ENCODE assay signal across 18 cellular contexts in genomic region chr7:36795451-36796021, GRCh38.
A peak's percentile ranks its signal among the peaks of the same experiment; 100 is the strongest.
DNase-seq lines count a peak whose midpoint lies in the region; ATAC-seq and TF ChIP-seq lines count a peak whose summit lies in the region.
"Had no signal": no experiment of that assay in that cellular context is flagged by ENCODE, and none has a peak within 500 bp of the region (broad histone marks: within the 10 kb centered on the region; RNA-seq: fewer than 3 reads in every experiment).

No MANE protein-coding gene starts in this region.

- intact Hi-C loops in colonic mucosa (cut with DNase I) = no loop called here
- intact Hi-C loops in right lobe of liver (cut with DNase I) = no loop called here

- peaks cover 0 to 2% (median 0%) of the 10 kb centered on the region in 7 donors for H3K9me3 Mint-ChIP-seq in CD4-positive, CD25-positive, alpha-beta regulatory T cell
- H3K9me3 Mint-ChIP-seq: T-helper 2 cell treated with Interferon-gamma antibody and Interleukin-4, amounts not matched to agents 5 μg/mL and 100 μg/mL, for 36 hours had no signal

- H3K4me3 ChIP-seq in CD4-positive, CD25-positive, alpha-beta regulatory T cell (ENCODE audit: low read depth, low read length) = no peak overlapping the region
- H3K4me3 ChIP-seq in colonic mucosa (no peak overlapping the region), right lobe of liver (no peak overlapping the region), coronary artery (no peak overlapping the region)

- peak in 1 of 2 donors; percentile 28 for ATAC-seq in CD4-positive, CD25-positive, alpha-beta regulatory T cell (ENCODE audit: low read depth in 2 of 2)
- ATAC-seq in right lobe of liver = peak; percentile 81 to 85 (median 84)
- ATAC-seq in GM18505 (IDR thresholded peaks at IDR 0.05; ENCODE audit: unreplicated experiment) = no peak
- ATAC-seq: activated CD4-positive, CD25-positive, alpha-beta regulatory T cell treated with anti-CD3 and anti-CD28 coated beads, Interleukin-2, amount 50 U/mL, for 24 hours; right cardiac atrium had no signal

- peak in 1 of 3 donors; percentile 21 for DNase-seq in CD4-positive, CD25-positive, alpha-beta regulatory T cell
- DNase-seq in LoVo (ENCODE audit: low spot score) (peak; percentile 38), colonic mucosa (no peak), right lobe of liver (peak in 1 of 3 donors; percentile 60), coronary artery (ENCODE audit: low spot score) (no peak), NOMO-1 treated with dmso at 0.1 percent for 144 hours (lab: John Stamatoyannopoulos, UW; ENCODE audit: unreplicated experiment) (no peak), globus pallidus (ENCODE audit: low spot score) (no peak)
- DNase-seq: ACHN; activated CD8-positive, alpha-beta memory T cell treated with anti-CD3 and anti-CD28 coated beads, Interleukin-2, amount 50 U/mL, for 4 hours; activated naive CD4-positive, alpha-beta T cell; brain microvascular endothelial cell; GDM1; KG1; NK-92 treated with Interleukin-12 subunit alpha and Interleukin-12 subunit beta, amount 100 ng/mL, for 24 hours; right cardiac atrium had no signal

- TF ChIP-seq CTCF in colonic mucosa (IDR thresholded peaks at IDR 0.05) (no peak), right lobe of liver (IDR thresholded peaks at IDR 0.05) (no peak), coronary artery (IDR thresholded peaks at IDR 0.05) (no peak)

- no peaks in the 10 kb centered on the region for H3K36me3 Mint-ChIP-seq in CD4-positive, CD25-positive, alpha-beta regulatory T cell

- TF ChIP-seq POLR2A in right lobe of liver (IDR thresholded peaks at IDR 0.05) (no peak), GM18505 (IDR thresholded peaks at IDR 0.05; ENCODE audit: borderline replicate concordance, extremely low read depth, insufficient read depth, insufficient read length) (no peak)

- H3K4me3 Mint-ChIP-seq in CD4-positive, CD25-positive, alpha-beta regulatory T cell = no peak overlapping the region
- H3K4me3 Mint-ChIP-seq: T-helper 2 cell treated with Interferon-gamma antibody and Interleukin-4, amounts not matched to agents 5 μg/mL and 100 μg/mL, for 36 hours had no signal

- no peaks in the 10 kb centered on the region for H3K36me3 ChIP-seq in CD4-positive, CD25-positive, alpha-beta regulatory T cell (ENCODE audit: control insufficient read depth, insufficient read depth, low read length)
- H3K36me3 ChIP-seq in colonic mucosa (no peaks in the 10 kb centered on the region), right lobe of liver (no peaks in the 10 kb centered on the region)
- H3K36me3 ChIP-seq: brain microvascular endothelial cell had no signal

- peaks cover 0 to 21% (median 13%) of the 10 kb centered on the region in 4 donors for H3K4me1 Mint-ChIP-seq in CD4-positive, CD25-positive, alpha-beta regulatory T cell

- H3K4me1 ChIP-seq in CD4-positive, CD25-positive, alpha-beta regulatory T cell (ENCODE audit: control insufficient read depth, insufficient read depth, low read length, poor library complexity, severe bottlenecking) = no peaks in the 10 kb centered on the region
- no peaks in the 10 kb centered on the region for H3K4me1 ChIP-seq in colonic mucosa
- peaks cover 0 to 28% (median 14%) of the 10 kb centered on the region in 4 donors for H3K4me1 ChIP-seq in right lobe of liver

- H3K27me3 Mint-ChIP-seq in CD4-positive, CD25-positive, alpha-beta regulatory T cell = peaks cover 8% of the 10 kb centered on the region

- H3K27me3 ChIP-seq in CD4-positive, CD25-positive, alpha-beta regulatory T cell (ENCODE audit: control insufficient read depth, insufficient read depth, low read length) = no peaks in the 10 kb centered on the region
- H3K27me3 ChIP-seq in colonic mucosa = no peaks in the 10 kb centered on the region
- H3K27me3 ChIP-seq in right lobe of liver = no peaks in the 10 kb centered on the region
- H3K27me3 ChIP-seq: brain microvascular endothelial cell had no signal

- peak overlapping the region in 2 of 3 donors; percentile 52 to 59 for H3K27ac Mint-ChIP-seq in CD4-positive, CD25-positive, alpha-beta regulatory T cell
- H3K27ac Mint-ChIP-seq: T-helper 2 cell treated with Interferon-gamma antibody and Interleukin-4, amounts not matched to agents 5 μg/mL and 100 μg/mL, for 36 hours had no signal

- no peak overlapping the region for H3K9ac ChIP-seq in colonic mucosa (ENCODE audit: low read depth in 2 of 2, low read length in 2 of 2)

- WGBS in right lobe of liver (ENCODE audit: insufficient coverage, low coverage, low lambda C conversion rate, missing lambda C conversion rate) = 14% methylated on average over 4 of the region's 4 CpGs

- H3K9me3 ChIP-seq in CD4-positive, CD25-positive, alpha-beta regulatory T cell (ENCODE audit: control insufficient read depth in 2 of 2, low read length in 2 of 2) = no peaks in the 10 kb centered on the region
- H3K9me3 ChIP-seq in colonic mucosa (no peaks in the 10 kb centered on the region), right lobe of liver (no peaks in the 10 kb centered on the region)

- no peak overlapping the region for H3K27ac ChIP-seq in CD4-positive, CD25-positive, alpha-beta regulatory T cell (ENCODE audit: insufficient read depth, low read length, poor library complexity, severe bottlenecking)
- H3K27ac ChIP-seq in colonic mucosa (peak overlapping the region; percentile 40), right lobe of liver (peak overlapping the region; percentile 50 to 96 (median 93)), coronary artery (no peak overlapping the region)
- H3K27ac ChIP-seq: brain microvascular endothelial cell had no signal

Comparison
In these comparisons a context has a peak if more than half of its experiments do, and no peak if none do; other contexts are left out.
1. H3K27ac ChIP-seq: peak in colonic mucosa (single experiment) and right lobe of liver (3 of 3); none in CD4-positive, CD25-positive, alpha-beta regulatory T cell (single experiment) and coronary artery (0 of 2).